In the genomic region with DNA sequence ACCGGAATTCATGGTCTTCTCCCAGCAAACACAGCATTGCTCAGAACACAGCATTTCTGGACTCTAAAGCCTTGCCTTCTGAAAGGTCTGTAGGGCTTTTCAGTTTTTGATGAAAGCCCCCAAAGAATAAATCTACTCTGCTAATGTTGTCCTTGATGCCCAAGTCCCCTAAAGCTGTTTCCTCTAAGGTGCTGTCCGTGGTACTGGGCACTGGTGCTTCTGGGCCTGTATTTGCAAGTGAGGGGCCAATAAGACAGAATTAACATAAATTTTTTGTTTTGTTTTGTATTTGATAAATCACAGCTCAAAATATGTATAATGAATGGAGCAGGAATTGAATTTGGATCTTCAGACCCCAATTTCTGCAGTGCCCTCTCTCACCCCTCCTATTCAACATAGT, we compare ENCODE assay signal across 15 cellular contexts. TPM values are rescaled to one million over a fixed set of nuclear protein-coding genes. Genes with fewer than 3 reads are reported as not detected.
DNase-seq lines count a peak whose midpoint lies in the region; ATAC-seq and TF ChIP-seq lines count a peak whose summit lies in the region.
"Had no signal": no experiment of that assay in that cellular context is flagged by ENCODE, and none has a peak within 500 bp of the region (broad histone marks: within the 10 kb centered on the region; RNA-seq: fewer than 3 reads in every experiment).

No MANE protein-coding gene starts in this region.

- H3K4me3 ChIP-seq in H7 (ENCODE audit: insufficient read depth, low read depth, low read length) (no peak overlapping the region), MM.1S (ENCODE audit: low read length) (no peak overlapping the region), colonic mucosa (no peak overlapping the region)
- H3K4me3 ChIP-seq: PC-9, psoas muscle had no signal

- H3K9me3 ChIP-seq in MM.1S (replicated peaks; ENCODE audit: insufficient read depth, low read length) (no peaks in the 10 kb centered on the region), colonic mucosa (no peaks in the 10 kb centered on the region)
- H3K9me3 ChIP-seq: psoas muscle had no signal

- intact Hi-C loops in colonic mucosa (cut with DNase I) = no loop called here

- no peak for ATAC-seq in HG02870 (IDR thresholded peaks at IDR 0.05; ENCODE audit: unreplicated experiment)
- ATAC-seq: left cardiac atrium, psoas muscle had no signal

- no peak overlapping the region for H3K4me2 ChIP-seq in MM.1S (ENCODE audit: low read depth, low read length)
- H3K4me2 ChIP-seq: PC-9 had no signal

- H2AFZ ChIP-seq in MM.1S (ENCODE audit: low read length) = no peak overlapping the region
- H2AFZ ChIP-seq: PC-9 had no signal

- H3K36me3 ChIP-seq in H7 (replicated peaks; ENCODE audit: control insufficient read depth, insufficient read depth, low read length) (no peaks in the 10 kb centered on the region), MM.1S (replicated peaks; ENCODE audit: insufficient read depth, low read length) (no peaks in the 10 kb centered on the region), colonic mucosa (no peaks in the 10 kb centered on the region)

- H3F3A ChIP-seq in MM.1S (ENCODE audit: insufficient read depth, low read length) = no peaks in the 10 kb centered on the region

- no peaks in the 10 kb centered on the region for H3K79me2 ChIP-seq in MM.1S (ENCODE audit: low read length)

- no peaks in the 10 kb centered on the region for H4K20me1 ChIP-seq in MM.1S (ENCODE audit: insufficient read depth, low read length)

- H3K9ac ChIP-seq in MM.1S (ENCODE audit: low read length) = no peak overlapping the region
- H3K9ac ChIP-seq in colonic mucosa (ENCODE audit: low read depth in 2 of 2, low read length in 2 of 2) = no peak overlapping the region

- no peaks in the 10 kb centered on the region for H3K27me3 ChIP-seq in H7 (ENCODE audit: control insufficient read depth, insufficient read depth, low read length)
- H3K27me3 ChIP-seq in MM.1S (replicated peaks; ENCODE audit: insufficient read depth, low read length) = peaks cover 24% of the 10 kb centered on the region
- no peaks in the 10 kb centered on the region for H3K27me3 ChIP-seq in colonic mucosa

- no peak for TF ChIP-seq CTCF in MM.1S (IDR thresholded peaks at IDR 0.05; ENCODE audit: low read length)
- no peak for TF ChIP-seq CTCF in colonic mucosa (IDR thresholded peaks at IDR 0.05)

- H3K4me1 ChIP-seq in MM.1S (ENCODE audit: low read length) (no peaks in the 10 kb centered on the region), colonic mucosa (no peaks in the 10 kb centered on the region)
- H3K4me1 ChIP-seq: psoas muscle had no signal

- DNase-seq in H7 (peak; percentile 7), MM.1S (peak; percentile 12), dermis blood vessel endothelial cell (peak; percentile 24), lung microvascular endothelial cell (ENCODE audit: low read depth in 2 of 2) (peak; percentile 20 to 25), AG08395 (ENCODE audit: low spot score) (no peak), colonic mucosa (no peak)
- DNase-seq: central memory CD4-positive, alpha-beta T cell; left cardiac atrium; NCI-H187; NCI-H526 treated with DMSO at 0.1 percent for 48 hours; PC-9; psoas muscle had no signal

- H3K9me2 ChIP-seq in MM.1S (replicated peaks; ENCODE audit: insufficient read depth, low read length) = no peaks in the 10 kb centered on the region

- H3K27ac ChIP-seq in MM.1S (ENCODE audit: low read length) (no peak overlapping the region), colonic mucosa (no peak overlapping the region)
- H3K27ac ChIP-seq: PC-9, psoas muscle had no signal

RNA-seq across cellular contexts. Expression of gene LGALS13, which starts 12.1 kb away (rescaled TPM):
- total RNA-seq in H7 (2014; rRNA removed; shearing (Covaris generic)) = not detected in 2 replicates
- total RNA-seq in dermis blood vessel endothelial cell (not detected in 2 replicates), lung microvascular endothelial cell (not detected in 2 replicates), colonic mucosa (not detected)
- total RNA-seq: CD4-positive, CD25-positive, alpha-beta regulatory T cell; Daoy; left cardiac atrium; PC-9; psoas muscle had no signal

RNA-seq across cellular contexts. Expression of gene EID2, which starts 50.3 kb away (rescaled TPM):
- 14.9 and 18.4 TPM in 2 replicates for total RNA-seq in H7 (2014; rRNA removed; shearing (Covaris generic))
- total RNA-seq in dermis blood vessel endothelial cell (16.2 and 17.8 TPM in 2 replicates), lung microvascular endothelial cell (12.9 and 14.3 TPM in 2 replicates), colonic mucosa (10 to 100 TPM; 11.4 to 11.9 TPM)

RNA-seq across cellular contexts. Expression of gene EID2B, which starts 57.6 kb away (rescaled TPM):
- total RNA-seq in H7 (2014; rRNA removed; shearing (Covaris generic)) = 2.4 and 4.0 TPM in 2 replicates
- total RNA-seq in dermis blood vessel endothelial cell (2.2 and 2.7 TPM in 2 replicates), lung microvascular endothelial cell (2.0 and 2.4 TPM in 2 replicates), colonic mucosa (under 1 TPM; 0.22 to 0.56 TPM)

Comparison
In these comparisons a context has a peak if more than half of its experiments do, and no peak if none do; other contexts are left out.
1. DNase-seq: peak in H7 (single experiment), MM.1S (single experiment), dermis blood vessel endothelial cell (single experiment) and lung microvascular endothelial cell (2 of 2); none in AG08395 (single experiment) and colonic mucosa (single experiment).